ENCODE assay signal across 19 cellular contexts in the genomic region with DNA sequence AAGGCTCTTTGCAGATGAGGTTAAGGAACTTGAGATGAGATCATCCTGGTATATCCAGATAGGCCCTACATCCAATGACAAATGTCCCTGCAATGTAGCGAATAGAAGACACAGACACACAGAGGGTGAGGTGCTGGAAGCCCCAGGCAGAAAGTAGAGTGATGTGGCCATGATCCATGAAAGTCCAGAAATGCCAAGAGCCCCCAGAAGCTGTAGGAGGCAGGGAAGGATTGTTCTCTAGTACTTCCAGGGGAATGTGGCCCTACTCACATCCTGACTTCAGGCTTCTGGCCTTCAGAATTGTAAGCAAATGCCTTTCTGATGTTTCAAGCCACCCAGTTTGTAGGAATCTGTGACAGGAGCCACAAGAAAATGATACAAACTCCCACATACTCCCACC. TPM values are rescaled to one million over a fixed set of nuclear protein-coding genes. Genes with fewer than 3 reads are reported as not detected.
"Had no signal": no experiment of that assay in that cellular context is flagged by ENCODE, and none has a peak within 500 bp of the region (broad histone marks: within the 10 kb centered on the region; RNA-seq: fewer than 3 reads in every experiment).

No MANE protein-coding gene starts in this region.

RNA-seq across cellular contexts. Expression of a gene that starts 14.0 kb away (rescaled TPM):
- total RNA-seq: esophagus muscularis mucosa; frontal cortex; myocyte; natural killer cell treated with Interleukin-12 subunit alpha and Interleukin-12 subunit beta and Interleukin-15 and Interleukin-18, amount 100 ng/mL, for 72 hours; omental fat pad; pulmonary artery endothelial cell; right atrium auricular region; temporal lobe; tibial nerve; urinary bladder had no signal
- polyA plus RNA-seq: keratinocyte had no signal

RNA-seq across cellular contexts. Expression of a gene that starts 26.4 kb away (rescaled TPM):
- total RNA-seq: ascending aorta; breast epithelium; esophagus muscularis mucosa; frontal cortex; mesenteric fat pad; myocyte; natural killer cell treated with Interleukin-12 subunit alpha and Interleukin-12 subunit beta and Interleukin-15 and Interleukin-18, amount 100 ng/mL, for 72 hours; omental fat pad; pulmonary artery endothelial cell; right atrium auricular region; temporal lobe; tibial nerve; urinary bladder had no signal
- polyA plus RNA-seq: keratinocyte, urinary bladder had no signal

RNA-seq across cellular contexts. Expression of a gene that starts 51.0 kb away (rescaled TPM):
- total RNA-seq: ascending aorta; breast epithelium; endodermal cell; esophagus muscularis mucosa; frontal cortex; left lung; lower lobe of right lung; mesenteric fat pad; mucosa of descending colon; myocyte; natural killer cell treated with Interleukin-12 subunit alpha and Interleukin-12 subunit beta and Interleukin-15 and Interleukin-18, amount 100 ng/mL, for 72 hours; omental fat pad; pulmonary artery endothelial cell; right atrium auricular region; temporal lobe; tibial nerve; urinary bladder had no signal
- polyA plus RNA-seq: adipose tissue, keratinocyte, urinary bladder had no signal
